In the genomic region with DNA sequence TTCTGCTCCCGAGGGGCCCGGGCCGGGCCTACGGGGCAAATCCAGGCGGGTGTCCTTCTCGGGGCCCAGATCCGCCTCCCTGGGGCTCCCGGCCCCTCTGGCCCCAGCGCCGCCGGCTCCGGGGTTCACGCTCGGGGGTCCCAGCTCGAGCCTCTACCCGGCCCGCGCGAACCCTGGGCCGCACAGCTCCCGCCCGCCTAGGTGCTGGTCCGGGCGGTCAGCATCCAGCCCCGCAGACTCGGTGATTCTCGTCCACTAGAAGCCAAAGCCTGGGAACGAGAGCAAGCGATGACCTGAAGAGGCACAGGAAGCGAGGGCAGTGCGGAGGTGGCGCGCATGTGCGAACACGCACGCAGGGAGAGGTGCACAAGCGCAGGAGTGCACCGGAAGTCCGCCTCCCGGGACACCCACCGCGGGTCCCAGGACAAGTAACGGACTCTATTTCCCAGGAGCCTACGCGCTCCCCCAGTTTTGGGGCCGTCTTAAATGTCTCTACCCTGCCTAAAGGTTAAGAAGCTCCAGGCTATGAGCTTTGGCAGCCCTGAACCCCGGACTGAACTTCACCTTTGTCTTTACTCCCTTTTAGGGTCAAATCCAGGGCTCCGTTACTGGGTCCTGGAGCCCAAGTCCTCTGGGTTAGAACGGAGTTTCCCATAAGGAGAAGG, we compare ENCODE assay signal across 1 cellular context.
TF ChIP-seq lines count a peak whose summit lies in the region.

A gene (minus strand): TSS at position 321 of the 665 bp plus-strand sequence. CDS start 44,803 bp downstream, outside the sequence.

TF ChIP-seq in GM12878, 131 proteins besides CTCF, POLR2A, EP300 and RAD21 (continued from another document):
- TF ChIP-seq, protein P1, sequence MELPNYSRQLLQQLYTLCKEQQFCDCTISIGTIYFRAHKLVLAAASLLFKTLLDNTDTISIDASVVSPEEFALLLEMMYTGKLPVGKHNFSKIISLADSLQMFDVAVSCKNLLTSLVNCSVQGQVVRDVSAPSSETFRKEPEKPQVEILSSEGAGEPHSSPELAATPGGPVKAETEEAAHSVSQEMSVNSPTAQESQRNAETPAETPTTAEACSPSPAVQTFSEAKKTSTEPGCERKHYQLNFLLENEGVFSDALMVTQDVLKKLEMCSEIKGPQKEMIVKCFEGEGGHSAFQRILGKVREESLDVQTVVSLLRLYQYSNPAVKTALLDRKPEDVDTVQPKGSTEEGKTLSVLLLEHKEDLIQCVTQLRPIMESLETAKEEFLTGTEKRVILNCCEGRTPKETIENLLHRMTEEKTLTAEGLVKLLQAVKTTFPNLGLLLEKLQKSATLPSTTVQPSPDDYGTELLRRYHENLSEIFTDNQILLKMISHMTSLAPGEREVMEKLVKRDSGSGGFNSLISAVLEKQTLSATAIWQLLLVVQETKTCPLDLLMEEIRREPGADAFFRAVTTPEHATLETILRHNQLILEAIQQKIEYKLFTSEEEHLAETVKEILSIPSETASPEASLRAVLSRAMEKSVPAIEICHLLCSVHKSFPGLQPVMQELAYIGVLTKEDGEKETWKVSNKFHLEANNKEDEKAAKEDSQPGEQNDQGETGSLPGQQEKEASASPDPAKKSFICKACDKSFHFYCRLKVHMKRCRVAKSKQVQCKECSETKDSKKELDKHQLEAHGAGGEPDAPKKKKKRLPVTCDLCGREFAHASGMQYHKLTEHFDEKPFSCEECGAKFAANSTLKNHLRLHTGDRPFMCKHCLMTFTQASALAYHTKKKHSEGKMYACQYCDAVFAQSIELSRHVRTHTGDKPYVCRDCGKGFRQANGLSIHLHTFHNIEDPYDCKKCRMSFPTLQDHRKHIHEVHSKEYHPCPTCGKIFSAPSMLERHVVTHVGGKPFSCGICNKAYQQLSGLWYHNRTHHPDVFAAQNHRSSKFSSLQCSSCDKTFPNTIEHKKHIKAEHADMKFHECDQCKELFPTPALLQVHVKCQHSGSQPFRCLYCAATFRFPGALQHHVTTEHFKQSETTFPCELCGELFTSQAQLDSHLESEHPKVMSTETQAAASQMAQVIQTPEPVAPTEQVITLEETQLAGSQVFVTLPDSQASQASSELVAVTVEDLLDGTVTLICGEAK (IDR thresholded peaks at IDR 0.05; ENCODE audit: borderline replicate concordance), result peak; percentile 83
- TF ChIP-seq NR2F1 (conservative IDR thresholded peaks at IDR 0.05) (peak; percentile 65), NR2C1 (IDR thresholded peaks at IDR 0.05) (peak; percentile 44; the same call in 1 of the 2 replicates), JUNB (IDR thresholded peaks at IDR 0.05) (peak; percentile 85), CREB1 (IDR thresholded peaks at IDR 0.05; ENCODE audit: low read depth) (0 out of 2 replicates have a peak, but pooled peaks have one; percentile 45), IKZF1 (conservative IDR thresholded peaks at IDR 0.05) (peak; percentile 88), POLR2AphosphoS2 (IDR thresholded peaks at IDR 0.05; ENCODE audit: low read depth, low read length) (peak; percentile 88), EED (IDR thresholded peaks at IDR 0.05; ENCODE audit: low read depth) (peak; percentile 51; the same call in 1 of the 2 replicates), POLR2AphosphoS5 (IDR thresholded peaks at IDR 0.05; ENCODE audit: low read length) (peak; percentile 75), PAX5 (IDR thresholded peaks at IDR 0.05; ENCODE audit: borderline replicate concordance, low read depth, low read length) (0 out of 2 replicates have a peak, but pooled peaks have one; percentile 15), GABPA (IDR thresholded peaks at IDR 0.05; ENCODE audit: low read depth) (peak; percentile 80), EGR1 (IDR thresholded peaks at IDR 0.05; ENCODE audit: borderline replicate concordance in 1 of 2, low read depth in 2 of 2, low read length in 2 of 2) (peak in 1 of 2 experiments; percentile 59; a peak in 1 of 3 replicates), TCF12 (IDR thresholded peaks at IDR 0.05; ENCODE audit: low read depth, low read length) (peak; percentile 32; the same call in 1 of the 2 replicates), BHLHE40 (IDR thresholded peaks at IDR 0.05; ENCODE audit: borderline replicate concordance in 1 of 2, low read depth in 2 of 2, low read length in 1 of 2) (peak; percentile 40 to 77; a peak in 3 of 4 replicates), GATAD2B (conservative IDR thresholded peaks at IDR 0.05; ENCODE audit: low read depth) (peak; percentile 72; the same call in 1 of the 2 replicates), SIX5 (IDR thresholded peaks at IDR 0.05; ENCODE audit: low read depth, low read length, severe bottlenecking) (peak; percentile 52)
- TF ChIP-seq, protein P2, sequence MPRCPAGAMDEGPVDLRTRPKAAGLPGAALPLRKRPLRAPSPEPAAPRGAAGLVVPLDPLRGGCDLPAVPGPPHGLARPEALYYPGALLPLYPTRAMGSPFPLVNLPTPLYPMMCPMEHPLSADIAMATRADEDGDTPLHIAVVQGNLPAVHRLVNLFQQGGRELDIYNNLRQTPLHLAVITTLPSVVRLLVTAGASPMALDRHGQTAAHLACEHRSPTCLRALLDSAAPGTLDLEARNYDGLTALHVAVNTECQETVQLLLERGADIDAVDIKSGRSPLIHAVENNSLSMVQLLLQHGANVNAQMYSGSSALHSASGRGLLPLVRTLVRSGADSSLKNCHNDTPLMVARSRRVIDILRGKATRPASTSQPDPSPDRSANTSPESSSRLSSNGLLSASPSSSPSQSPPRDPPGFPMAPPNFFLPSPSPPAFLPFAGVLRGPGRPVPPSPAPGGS (IDR thresholded peaks at IDR 0.05; ENCODE audit: borderline replicate concordance, insufficient read depth, low read depth, low read length, poor library complexity, severe bottlenecking), result peak; percentile 53
- TF ChIP-seq, protein P3, sequence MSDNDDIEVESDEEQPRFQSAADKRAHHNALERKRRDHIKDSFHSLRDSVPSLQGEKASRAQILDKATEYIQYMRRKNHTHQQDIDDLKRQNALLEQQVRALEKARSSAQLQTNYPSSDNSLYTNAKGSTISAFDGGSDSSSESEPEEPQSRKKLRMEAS (IDR thresholded peaks at IDR 0.05; ENCODE audit: low read depth, low read length), result peak; percentile 54; the same call in 1 of the 2 replicates
- TF ChIP-seq, protein P4, sequence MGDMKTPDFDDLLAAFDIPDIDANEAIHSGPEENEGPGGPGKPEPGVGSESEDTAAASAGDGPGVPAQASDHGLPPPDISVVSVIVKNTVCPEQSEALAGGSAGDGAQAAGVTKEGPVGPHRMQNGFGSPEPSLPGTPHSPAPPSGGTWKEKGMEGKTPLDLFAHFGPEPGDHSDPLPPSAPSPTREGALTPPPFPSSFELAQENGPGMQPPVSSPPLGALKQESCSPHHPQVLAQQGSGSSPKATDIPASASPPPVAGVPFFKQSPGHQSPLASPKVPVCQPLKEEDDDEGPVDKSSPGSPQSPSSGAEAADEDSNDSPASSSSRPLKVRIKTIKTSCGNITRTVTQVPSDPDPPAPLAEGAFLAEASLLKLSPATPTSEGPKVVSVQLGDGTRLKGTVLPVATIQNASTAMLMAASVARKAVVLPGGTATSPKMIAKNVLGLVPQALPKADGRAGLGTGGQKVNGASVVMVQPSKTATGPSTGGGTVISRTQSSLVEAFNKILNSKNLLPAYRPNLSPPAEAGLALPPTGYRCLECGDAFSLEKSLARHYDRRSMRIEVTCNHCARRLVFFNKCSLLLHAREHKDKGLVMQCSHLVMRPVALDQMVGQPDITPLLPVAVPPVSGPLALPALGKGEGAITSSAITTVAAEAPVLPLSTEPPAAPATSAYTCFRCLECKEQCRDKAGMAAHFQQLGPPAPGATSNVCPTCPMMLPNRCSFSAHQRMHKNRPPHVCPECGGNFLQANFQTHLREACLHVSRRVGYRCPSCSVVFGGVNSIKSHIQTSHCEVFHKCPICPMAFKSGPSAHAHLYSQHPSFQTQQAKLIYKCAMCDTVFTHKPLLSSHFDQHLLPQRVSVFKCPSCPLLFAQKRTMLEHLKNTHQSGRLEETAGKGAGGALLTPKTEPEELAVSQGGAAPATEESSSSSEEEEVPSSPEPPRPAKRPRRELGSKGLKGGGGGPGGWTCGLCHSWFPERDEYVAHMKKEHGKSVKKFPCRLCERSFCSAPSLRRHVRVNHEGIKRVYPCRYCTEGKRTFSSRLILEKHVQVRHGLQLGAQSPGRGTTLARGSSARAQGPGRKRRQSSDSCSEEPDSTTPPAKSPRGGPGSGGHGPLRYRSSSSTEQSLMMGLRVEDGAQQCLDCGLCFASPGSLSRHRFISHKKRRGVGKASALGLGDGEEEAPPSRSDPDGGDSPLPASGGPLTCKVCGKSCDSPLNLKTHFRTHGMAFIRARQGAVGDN (IDR thresholded peaks at IDR 0.05), result peak; percentile 71; the same call in 1 of the 2 replicates
- TF ChIP-seq, protein P5, sequence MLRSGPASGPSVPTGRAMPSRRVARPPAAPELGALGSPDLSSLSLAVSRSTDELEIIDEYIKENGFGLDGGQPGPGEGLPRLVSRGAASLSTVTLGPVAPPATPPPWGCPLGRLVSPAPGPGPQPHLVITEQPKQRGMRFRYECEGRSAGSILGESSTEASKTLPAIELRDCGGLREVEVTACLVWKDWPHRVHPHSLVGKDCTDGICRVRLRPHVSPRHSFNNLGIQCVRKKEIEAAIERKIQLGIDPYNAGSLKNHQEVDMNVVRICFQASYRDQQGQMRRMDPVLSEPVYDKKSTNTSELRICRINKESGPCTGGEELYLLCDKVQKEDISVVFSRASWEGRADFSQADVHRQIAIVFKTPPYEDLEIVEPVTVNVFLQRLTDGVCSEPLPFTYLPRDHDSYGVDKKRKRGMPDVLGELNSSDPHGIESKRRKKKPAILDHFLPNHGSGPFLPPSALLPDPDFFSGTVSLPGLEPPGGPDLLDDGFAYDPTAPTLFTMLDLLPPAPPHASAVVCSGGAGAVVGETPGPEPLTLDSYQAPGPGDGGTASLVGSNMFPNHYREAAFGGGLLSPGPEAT (IDR thresholded peaks at IDR 0.05; ENCODE audit: low read depth), result peak; percentile 48; the same call in 1 of the 2 replicates
- TF ChIP-seq, protein P6, sequence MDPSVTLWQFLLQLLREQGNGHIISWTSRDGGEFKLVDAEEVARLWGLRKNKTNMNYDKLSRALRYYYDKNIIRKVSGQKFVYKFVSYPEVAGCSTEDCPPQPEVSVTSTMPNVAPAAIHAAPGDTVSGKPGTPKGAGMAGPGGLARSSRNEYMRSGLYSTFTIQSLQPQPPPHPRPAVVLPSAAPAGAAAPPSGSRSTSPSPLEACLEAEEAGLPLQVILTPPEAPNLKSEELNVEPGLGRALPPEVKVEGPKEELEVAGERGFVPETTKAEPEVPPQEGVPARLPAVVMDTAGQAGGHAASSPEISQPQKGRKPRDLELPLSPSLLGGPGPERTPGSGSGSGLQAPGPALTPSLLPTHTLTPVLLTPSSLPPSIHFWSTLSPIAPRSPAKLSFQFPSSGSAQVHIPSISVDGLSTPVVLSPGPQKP (IDR thresholded peaks at IDR 0.05; ENCODE audit: low read depth, low read length), result peak; percentile 76
